13 cellular contexts compared by ENCODE assay signal in genomic region chr6:168695701-168696100, GRCh38.
"Had no signal": no experiment of that assay in that cellular context is flagged by ENCODE, and none has a peak within 500 bp of the region (broad histone marks: within the 10 kb centered on the region; RNA-seq: fewer than 3 reads in every experiment).

No MANE protein-coding gene starts in this region.

- H3K9ac ChIP-seq: neural progenitor cell had no signal

- H3K4me2 ChIP-seq: neural progenitor cell had no signal

- DNase-seq: activated CD4-positive, alpha-beta T cell treated with anti-CD3 and anti-CD28 coated beads for 36 hours; activated CD8-positive, alpha-beta memory T cell treated with anti-CD3 and anti-CD28 coated beads, Interleukin-2, amount 50 U/mL, for 48 hours; activated CD8-positive, alpha-beta T cell treated with anti-CD3 and anti-CD28 coated beads for 36 hours; activated naive CD8-positive, alpha-beta T cell treated with anti-CD3 and anti-CD28 coated beads, Interleukin-2, amount 10 ng/mL, durations not matched to agents 7 days and 5 days; anterior cingulate cortex; cerebellar nuclear complex; kidney glomerular epithelial cell; pancreas; stimulated activated CD4-positive, alpha-beta T cell treated with anti-CD3 and anti-CD28 coated beads, Interleukin-4, amount 100 ng/mL, for 24 hours; stimulated activated naive CD8-positive, alpha-beta T cell treated with anti-CD3 and anti-CD28 coated beads, Interleukin-15, amount 100 ng/mL, for 72 hours; testis had no signal

- H3K27ac ChIP-seq: esophagus muscularis mucosa, neural progenitor cell, pancreas, testis had no signal

- H3K9me3 Mint-ChIP-seq: activated CD8-positive, alpha-beta T cell treated with anti-CD3 and anti-CD28 coated beads for 36 hours; activated naive CD8-positive, alpha-beta T cell treated with anti-CD3 and anti-CD28 coated beads, Interleukin-2, amount 10 ng/mL, durations not matched to agents 7 days and 5 days; stimulated activated naive CD8-positive, alpha-beta T cell treated with anti-CD3 and anti-CD28 coated beads, Interleukin-15, amount 100 ng/mL, for 72 hours had no signal

- H3K27me3 Mint-ChIP-seq: activated CD8-positive, alpha-beta T cell treated with anti-CD3 and anti-CD28 coated beads for 36 hours; activated naive CD8-positive, alpha-beta T cell treated with anti-CD3 and anti-CD28 coated beads, Interleukin-2, amount 10 ng/mL, durations not matched to agents 7 days and 5 days had no signal

- H3K9me3 ChIP-seq: esophagus muscularis mucosa, pancreas, testis had no signal

- H3K4me1 Mint-ChIP-seq: activated CD4-positive, alpha-beta T cell treated with anti-CD3 and anti-CD28 coated beads for 36 hours; activated naive CD8-positive, alpha-beta T cell treated with anti-CD3 and anti-CD28 coated beads, Interleukin-2, amount 10 ng/mL, durations not matched to agents 7 days and 5 days; stimulated activated naive CD8-positive, alpha-beta T cell treated with anti-CD3 and anti-CD28 coated beads, Interleukin-15, amount 100 ng/mL, for 72 hours had no signal

- H3K4me3 ChIP-seq: esophagus muscularis mucosa, neural progenitor cell, pancreas, testis had no signal

- ATAC-seq: activated CD4-positive, alpha-beta T cell treated with anti-CD3 and anti-CD28 coated beads for 36 hours; activated CD8-positive, alpha-beta T cell treated with anti-CD3 and anti-CD28 coated beads for 36 hours; pancreas; stimulated activated naive CD8-positive, alpha-beta T cell treated with anti-CD3 and anti-CD28 coated beads, Interleukin-15, amount 100 ng/mL, for 72 hours had no signal

- H3K27ac Mint-ChIP-seq: activated CD4-positive, alpha-beta T cell treated with anti-CD3 and anti-CD28 coated beads for 36 hours; activated CD8-positive, alpha-beta T cell treated with anti-CD3 and anti-CD28 coated beads for 36 hours; activated naive CD8-positive, alpha-beta T cell treated with anti-CD3 and anti-CD28 coated beads, Interleukin-2, amount 10 ng/mL, durations not matched to agents 7 days and 5 days; neural progenitor cell; stimulated activated naive CD8-positive, alpha-beta T cell treated with anti-CD3 and anti-CD28 coated beads, Interleukin-15, amount 100 ng/mL, for 72 hours had no signal

- H3K4me3 Mint-ChIP-seq: activated CD4-positive, alpha-beta T cell treated with anti-CD3 and anti-CD28 coated beads for 36 hours; activated CD8-positive, alpha-beta T cell treated with anti-CD3 and anti-CD28 coated beads for 36 hours; activated naive CD8-positive, alpha-beta T cell treated with anti-CD3 and anti-CD28 coated beads, Interleukin-2, amount 10 ng/mL, durations not matched to agents 7 days and 5 days; neural progenitor cell; stimulated activated naive CD8-positive, alpha-beta T cell treated with anti-CD3 and anti-CD28 coated beads, Interleukin-15, amount 100 ng/mL, for 72 hours had no signal

- H2AFZ ChIP-seq: neural progenitor cell had no signal

- H3K27me3 ChIP-seq: esophagus muscularis mucosa, neural progenitor cell, pancreas, testis had no signal

- H3K36me3 ChIP-seq: esophagus muscularis mucosa, neural progenitor cell, pancreas had no signal

- H3K36me3 Mint-ChIP-seq: activated naive CD8-positive, alpha-beta T cell treated with anti-CD3 and anti-CD28 coated beads, Interleukin-2, amount 10 ng/mL, durations not matched to agents 7 days and 5 days; neural progenitor cell had no signal

- H3K4me1 ChIP-seq: pancreas, testis had no signal
